ENCODE assay signal across 10 cellular contexts in genomic region chr1:11158720-11159321, GRCh38. TPM values are rescaled to one million over a fixed set of nuclear protein-coding genes. Genes with fewer than 3 reads are reported as not detected.
A peak's percentile ranks its signal among the peaks of the same experiment; 100 is the strongest.
DNase-seq lines count a peak whose midpoint lies in the region; ATAC-seq, FAIRE-seq and TF ChIP-seq lines count a peak whose summit lies in the region.
"Had no signal": no experiment of that assay in that cellular context is flagged by ENCODE, and none has a peak within 500 bp of the region (broad histone marks: within the 10 kb centered on the region; RNA-seq: fewer than 3 reads in every experiment).

No MANE protein-coding gene starts in this region.

- no peaks in the 10 kb centered on the region for H3K9me3 ChIP-seq in liver (ENCODE audit: control insufficient read depth in 4 of 4, low read length in 3 of 4)
- H3K9me3 ChIP-seq in HepG2 (ENCODE audit: low read length), result no peaks in the 10 kb centered on the region

- DNase-seq in HepG2 (ENCODE audit: low spot score) (no peak), brain microvascular endothelial cell (peak; percentile 91)
- DNase-seq in activated CD4-positive, alpha-beta T cell treated with anti-CD3 and anti-CD28 coated beads for 4 hours, result no peak
- DNase-seq in stimulated activated CD4-positive, alpha-beta T cell treated with anti-CD3 and anti-CD28 coated beads, Interleukin-1b, Interleukin-23, amount 100 ng/mL, for 48 hours, result no peak
- no peak for DNase-seq in activated naive CD8-positive, alpha-beta T cell treated with anti-CD3 and anti-CD28 coated beads for 36 hours
- DNase-seq: CD8-positive, alpha-beta T cell; NCI-H2081 treated with DMSO at 0.1 percent for 48 hours had no signal

- H3K27ac Mint-ChIP-seq in activated naive CD8-positive, alpha-beta T cell treated with anti-CD3 and anti-CD28 coated beads for 36 hours, result no peak overlapping the region
- H3K27ac Mint-ChIP-seq: CD8-positive, alpha-beta T cell had no signal

- 73% methylated on average over 3 of the region's 3 CpGs for WGBS in liver
- WGBS in HepG2 (ENCODE audit: low lambda C conversion rate), result 92% methylated on average over 3 of the region's 3 CpGs

- no TSS peak for BruUV-seq in HepG2 (replicated peaks; lab: Mats Ljungman, UMichigan)

- peaks cover 0 to 24% (median 18%) of the 10 kb centered on the region in 4 donors for H3K4me1 ChIP-seq in liver (ENCODE audit: control insufficient read depth in 4 of 4, insufficient read depth in 4 of 4, low read length in 3 of 4)
- H3K4me1 ChIP-seq in HepG2 (ENCODE audit: insufficient read depth, low read length), result no peaks in the 10 kb centered on the region

- no peak overlapping the region for H3K9ac ChIP-seq in liver (ENCODE audit: low read depth in 1 of 2, low read length in 2 of 2)
- no peak overlapping the region for H3K9ac ChIP-seq in HepG2 (ENCODE audit: insufficient read depth, low read depth, low read length)

- TF ChIP-seq RAD21 in liver (IDR thresholded peaks at IDR 0.05) (no peak), HepG2 (CRISPR knock-in tag; IDR thresholded peaks at IDR 0.05) (no peak)

- H3K27me3 ChIP-seq in liver (ENCODE audit: control insufficient read depth in 4 of 4, insufficient read depth in 4 of 4, low read length in 3 of 4) (no peaks in the 10 kb centered on the region), HepG2 (ENCODE audit: control insufficient read depth in 1 of 2, insufficient read depth in 2 of 2, low read length in 2 of 2) (no peaks in the 10 kb centered on the region), brain microvascular endothelial cell (replicated peaks) (no peaks in the 10 kb centered on the region), layer of hippocampus (ENCODE audit: control insufficient read depth, insufficient read depth, low read length) (no peaks in the 10 kb centered on the region)

- peaks cover 18% of the 10 kb centered on the region for H3K36me3 Mint-ChIP-seq in activated naive CD8-positive, alpha-beta T cell treated with anti-CD3 and anti-CD28 coated beads for 36 hours

- H3K4me1 Mint-ChIP-seq in activated naive CD8-positive, alpha-beta T cell treated with anti-CD3 and anti-CD28 coated beads for 36 hours, result peaks cover 13% of the 10 kb centered on the region

- no peak for TF ChIP-seq POLR2A in HepG2 (IDR thresholded peaks at IDR 0.05; ENCODE audit: insufficient read depth in 1 of 2, low read depth in 2 of 2, low read length in 2 of 2)

- POLR2A ChIA-PET in HepG2 (lab: Yijun Ruan, JAX), result no interaction called here

- no peaks in the 10 kb centered on the region for H3K79me2 ChIP-seq in HepG2 (ENCODE audit: insufficient read depth, low read length)

- no peaks in the 10 kb centered on the region for H3K27me3 Mint-ChIP-seq in activated naive CD8-positive, alpha-beta T cell treated with anti-CD3 and anti-CD28 coated beads for 36 hours

- no peak overlapping the region for H3K4me2 ChIP-seq in HepG2 (ENCODE audit: low read depth, low read length)

- CTCF ChIA-PET in HepG2 (lab: Yijun Ruan, JAX; ENCODE audit: low intra/inter-chr PET ratio, low total read pairs), result no interaction called here

- H3K9me3 Mint-ChIP-seq in activated naive CD8-positive, alpha-beta T cell treated with anti-CD3 and anti-CD28 coated beads for 36 hours, result no peaks in the 10 kb centered on the region
- H3K9me3 Mint-ChIP-seq: CD8-positive, alpha-beta T cell had no signal

- no peak overlapping the region for H2AFZ ChIP-seq in HepG2 (ENCODE audit: low read length)

- in situ Hi-C loops in HepG2 (cut with HindIII; ENCODE audit: extremely low pct_ligation_motif_present, low pct_unique_long_range_greater_than_20kb) (no loop called here), brain microvascular endothelial cell (cut with HindIII; ENCODE audit: low pct_ligation_motif_present, low sequenced_read_pairs) (no loop called here)

- ATAC-seq in HepG2, result no peak
- no peak for ATAC-seq in GM21367 (IDR thresholded peaks at IDR 0.05; ENCODE audit: unreplicated experiment)
- ATAC-seq: CD8-positive, alpha-beta T cell had no signal

- H4K20me1 ChIP-seq in HepG2 (ENCODE audit: insufficient read depth, low read length), result no peaks in the 10 kb centered on the region

- H3K27ac ChIP-seq in liver (ENCODE audit: low read depth in 1 of 2, low read length in 2 of 2) (peak overlapping the region; percentile 91 to 94), HepG2 (ENCODE audit: extremely low read length, insufficient read depth, low read length) (no peak overlapping the region), brain microvascular endothelial cell (peak overlapping the region; percentile 85), layer of hippocampus (ENCODE audit: low read depth, low read length) (peak overlapping the region; percentile 18)

- TF ChIP-seq EP300 in HepG2 (IDR thresholded peaks at IDR 0.05; ENCODE audit: low read depth in 2 of 2, low read length in 2 of 2), result no peak
- TF ChIP-seq EP300 in HepG2 (CRISPR knock-in tag; IDR thresholded peaks at IDR 0.05; ENCODE audit: borderline replicate concordance), result no peak

- no peak overlapping the region for H3K4me3 ChIP-seq in liver (ENCODE audit: low read depth in 1 of 3, low read length in 3 of 3)
- no peak overlapping the region for H3K4me3 ChIP-seq in HepG2 (replicated peaks in 1 of 3; ENCODE audit: insufficient read depth in 1 of 3, low read depth in 2 of 3, low read length in 3 of 3)
- no peak overlapping the region for H3K4me3 ChIP-seq in brain microvascular endothelial cell (ENCODE audit: low read depth, low read length)

- TF ChIP-seq CTCF in liver (IDR thresholded peaks at IDR 0.05; ENCODE audit: low read depth, low read length, missing input control), result no peak
- TF ChIP-seq CTCF in HepG2 (CRISPR knock-in tag; IDR thresholded peaks at IDR 0.05), result no peak
- no peak for TF ChIP-seq CTCF in brain microvascular endothelial cell (IDR thresholded peaks at IDR 0.05; ENCODE audit: low read depth, low read length, missing control alignments)

- intact Hi-C loops in HepG2 (cut with micrococcal nuclease; ENCODE audit: unreplicated experiment), result no loop called here

- FAIRE-seq in HepG2 (lab: Jason Lieb, UNC), result no peak

- H3K4me3 Mint-ChIP-seq in activated naive CD8-positive, alpha-beta T cell treated with anti-CD3 and anti-CD28 coated beads for 36 hours, result no peak overlapping the region
- H3K4me3 Mint-ChIP-seq: CD8-positive, alpha-beta T cell had no signal

- H3K36me3 ChIP-seq in liver (ENCODE audit: control insufficient read depth in 4 of 4, insufficient read depth in 3 of 4, low read depth in 1 of 4, low read length in 3 of 4) (peaks cover 0 to 9% (median 3%) of the 10 kb centered on the region in 4 donors), HepG2 (replicated peaks in 1 of 2; ENCODE audit: control insufficient read depth in 1 of 2, insufficient read depth in 2 of 2, low read length in 2 of 2) (peaks cover 2 to 28% of the 10 kb centered on the region in 2 experiments; a peak in 3 of 5 replicates), brain microvascular endothelial cell (replicated peaks) (peaks cover 6% of the 10 kb centered on the region)

RNA-seq across cellular contexts. Expression of gene ANGPTL7, which starts 30.3 kb away (rescaled TPM):
- not detected for total RNA-seq in liver
- polyA plus RNA-seq in liver, result under 1 TPM; 0.06 to 0.07 TPM
- total RNA-seq in HepG2 (2016; rRNA removed; fragmentation: Illumina TruSeq; extraction: Trizol), result not detected in 2 replicates
- not detected in 2 replicates for total RNA-seq in HepG2 (2016; cell fraction: cytosol; rRNA removed; fragmentation: Illumina TruSeq; extraction: Trizol; ENCODE audit: low read depth)
- total RNA-seq in HepG2 (2016; cell fraction: insoluble cytoplasmic fraction; rRNA removed; fragmentation: Illumina TruSeq; extraction: Trizol), result not detected in 2 replicates
- not detected in 2 replicates for total RNA-seq in HepG2 (2016; cell fraction: membrane; rRNA removed; fragmentation: Illumina TruSeq; extraction: Trizol)
- total RNA-seq in HepG2 (2016; cell fraction: nucleus; rRNA removed; fragmentation: Illumina TruSeq; extraction: Trizol), result not detected in 2 replicates
- not detected in 2 replicates for polyA plus RNA-seq in HepG2 (2011; rRNA removed)
- not detected in 2 replicates for polyA plus RNA-seq in HepG2 (2011; cell fraction: cytosol; rRNA removed)
- not detected in 2 replicates for polyA plus RNA-seq in HepG2 (2011; cell fraction: nucleus; rRNA removed)
- not detected in 2 replicates for polyA plus RNA-seq in HepG2 (2012)
- not detected in 2 replicates for polyA plus RNA-seq in HepG2 (2016; cell fraction: cytosol; fragmentation: Illumina TruSeq; extraction: Trizol; ENCODE audit: low read depth)
- polyA plus RNA-seq in HepG2 (2016; cell fraction: insoluble cytoplasmic fraction; fragmentation: Illumina TruSeq; extraction: Trizol; ENCODE audit: low read depth), result not detected in 2 replicates
- polyA plus RNA-seq in HepG2 (2016; cell fraction: membrane; fragmentation: Illumina TruSeq; extraction: Trizol; ENCODE audit: low read depth), result not detected in 2 replicates
- not detected in 2 replicates for polyA plus RNA-seq in HepG2 (2016; cell fraction: nucleus; fragmentation: Illumina TruSeq; extraction: Trizol; ENCODE audit: insufficient read depth, low read depth)
- polyA minus RNA-seq in HepG2 (2011; rRNA and poly(A)+ RNA removed; ENCODE audit: low replicate concordance), result not detected in 2 replicates
- not detected in 2 replicates for polyA minus RNA-seq in HepG2 (2011; cell fraction: cytosol; rRNA and poly(A)+ RNA removed)
- polyA minus RNA-seq in HepG2 (2011; cell fraction: nucleus; rRNA and poly(A)+ RNA removed), result not detected in 2 replicates
- total RNA-seq in activated naive CD8-positive, alpha-beta T cell treated with anti-CD3 and anti-CD28 coated beads for 36 hours, result not detected
- total RNA-seq: CD8-positive, alpha-beta T cell had no signal

RNA-seq across cellular contexts. Expression of gene EXOSC10, which starts 59.2 kb away (rescaled TPM):
- 10 to 100 TPM; 26.3 to 29.2 TPM for total RNA-seq in liver
- 10 to 100 TPM; 11.3 to 15.6 TPM for polyA plus RNA-seq in liver
- 67.6 and 68.7 TPM in 2 replicates for total RNA-seq in HepG2 (2016; rRNA removed; fragmentation: Illumina TruSeq; extraction: Trizol)
- total RNA-seq in HepG2 (2016; cell fraction: cytosol; rRNA removed; fragmentation: Illumina TruSeq; extraction: Trizol; ENCODE audit: low read depth), result 16.6 and 19.3 TPM in 2 replicates
- 64.1 and 68.9 TPM in 2 replicates for total RNA-seq in HepG2 (2016; cell fraction: insoluble cytoplasmic fraction; rRNA removed; fragmentation: Illumina TruSeq; extraction: Trizol)
- 19.3 and 22.8 TPM in 2 replicates for total RNA-seq in HepG2 (2016; cell fraction: membrane; rRNA removed; fragmentation: Illumina TruSeq; extraction: Trizol)
- 56.2 and 67.2 TPM in 2 replicates for total RNA-seq in HepG2 (2016; cell fraction: nucleus; rRNA removed; fragmentation: Illumina TruSeq; extraction: Trizol)
- polyA plus RNA-seq in HepG2 (2011; rRNA removed), result 37.4 and 48.4 TPM in 2 replicates
- 33.5 and 35.4 TPM in 2 replicates for polyA plus RNA-seq in HepG2 (2011; cell fraction: cytosol; rRNA removed)
- 128 and 156 TPM in 2 replicates for polyA plus RNA-seq in HepG2 (2011; cell fraction: nucleus; rRNA removed)
- 38.0 and 43.1 TPM in 2 replicates for polyA plus RNA-seq in HepG2 (2012)
- 7.9 and 8.4 TPM in 2 replicates for polyA plus RNA-seq in HepG2 (2016; cell fraction: cytosol; fragmentation: Illumina TruSeq; extraction: Trizol; ENCODE audit: low read depth)
- 64.7 and 72.3 TPM in 2 replicates for polyA plus RNA-seq in HepG2 (2016; cell fraction: insoluble cytoplasmic fraction; fragmentation: Illumina TruSeq; extraction: Trizol; ENCODE audit: low read depth)
- 9.4 and 13.9 TPM in 2 replicates for polyA plus RNA-seq in HepG2 (2016; cell fraction: membrane; fragmentation: Illumina TruSeq; extraction: Trizol; ENCODE audit: low read depth)
- polyA plus RNA-seq in HepG2 (2016; cell fraction: nucleus; fragmentation: Illumina TruSeq; extraction: Trizol; ENCODE audit: insufficient read depth, low read depth), result 144 and 154 TPM in 2 replicates
- polyA minus RNA-seq in HepG2 (2011; rRNA and poly(A)+ RNA removed; ENCODE audit: low replicate concordance), result 34.2 and 70.1 TPM in 2 replicates
- polyA minus RNA-seq in HepG2 (2011; cell fraction: cytosol; rRNA and poly(A)+ RNA removed), result 21.7 and 22.2 TPM in 2 replicates
- 95.5 and 98.0 TPM in 2 replicates for polyA minus RNA-seq in HepG2 (2011; cell fraction: nucleus; rRNA and poly(A)+ RNA removed)
- 10 to 100 TPM; 80.9 to 93.2 TPM for total RNA-seq in activated naive CD8-positive, alpha-beta T cell treated with anti-CD3 and anti-CD28 coated beads for 36 hours
